20 cellular contexts compared by ENCODE assay signal in the genomic region with DNA sequence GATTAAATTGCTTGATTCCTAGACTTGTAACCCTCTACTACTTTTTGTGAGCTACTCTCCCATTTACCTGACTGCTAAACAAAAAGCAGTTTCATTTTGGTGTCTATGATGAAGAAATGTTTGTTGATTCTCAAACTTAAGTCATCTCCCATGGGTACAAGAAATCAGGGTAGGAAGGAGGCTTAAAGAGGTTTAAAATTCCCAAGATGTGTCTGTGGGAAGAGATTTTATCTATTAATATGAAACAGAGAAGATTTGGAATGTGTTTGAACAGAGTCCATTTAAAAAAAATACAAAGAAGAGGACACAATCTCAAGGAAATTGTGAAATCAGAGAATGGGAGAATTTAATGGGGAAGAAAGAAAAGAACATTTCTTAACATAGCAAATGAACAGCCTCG. TPM values are rescaled to one million over a fixed set of nuclear protein-coding genes. Genes with fewer than 3 reads are reported as not detected.
A peak's percentile ranks its signal among the peaks of the same experiment; 100 is the strongest.
DNase-seq lines count a peak whose midpoint lies in the region; ATAC-seq and TF ChIP-seq lines count a peak whose summit lies in the region.
"Had no signal": no experiment of that assay in that cellular context is flagged by ENCODE, and none has a peak within 500 bp of the region (broad histone marks: within the 10 kb centered on the region; RNA-seq: fewer than 3 reads in every experiment).

No MANE protein-coding gene starts in this region.

- H3F3A ChIP-seq in GM23338 (replicated peaks; ENCODE audit: low read depth), result no peaks in the 10 kb centered on the region

- H3K4me1 ChIP-seq in Panc1 (ENCODE audit: control insufficient read depth, insufficient read depth, low read length) (peaks cover 25% of the 10 kb centered on the region), GM23338 (ENCODE audit: insufficient read depth) (peaks cover 5% of the 10 kb centered on the region; the same call in 1 of the 2 replicates)

- H3K9me2 ChIP-seq in GM23338 (ENCODE audit: insufficient read depth), result no peaks in the 10 kb centered on the region

- CTCF ChIA-PET in Panc1 (lab: Charles Lee), result no interaction called here

- H3K4me2 ChIP-seq in GM23338, result no peak overlapping the region

- H3K4me3 ChIP-seq in Panc1 (ENCODE audit: low read depth in 2 of 2, low read length in 2 of 2) (no peak overlapping the region), fibroblast of mammary gland (ENCODE audit: control insufficient read depth, low read depth, low read length) (no peak overlapping the region), GM23338 (no peak overlapping the region)
- H3K4me3 ChIP-seq: K562 had no signal

- H3K9me3 ChIP-seq in Panc1 (ENCODE audit: control insufficient read depth, insufficient read depth, low read depth, low read length), result no peaks in the 10 kb centered on the region

- H3K9me3 Mint-ChIP-seq in GM23338, result no peaks in the 10 kb centered on the region
- H3K9me3 Mint-ChIP-seq: CD14-positive monocyte, T-cell had no signal

- TF ChIP-seq CTCF in Panc1 (IDR thresholded peaks at IDR 0.05), result no peak
- TF ChIP-seq CTCF in fibroblast of mammary gland (conservative IDR thresholded peaks at IDR 0.05; ENCODE audit: control insufficient read depth, insufficient read depth, low read depth, low read length), result no peak
- TF ChIP-seq CTCF in GM23338 (conservative IDR thresholded peaks at IDR 0.05; ENCODE audit: low read depth in 2 of 2), result no peak

- H3K36me3 Mint-ChIP-seq in GM23338 (ENCODE audit: low read depth), result no peaks in the 10 kb centered on the region
- H3K36me3 Mint-ChIP-seq: T-cell had no signal

- in situ Hi-C loops in Panc1 (cut with HindIII; ENCODE audit: low pct_unique_long_range_greater_than_20kb, low sequenced_read_pairs) (no loop called here), ACHN (cut with HindIII; ENCODE audit: low pct_ligation_motif_present, low pct_unique_long_range_greater_than_20kb, low sequenced_read_pairs) (no loop called here)

- H3K27ac Mint-ChIP-seq in GM23338, result no peak overlapping the region
- H3K27ac Mint-ChIP-seq: T-cell had no signal

- intact Hi-C loops in Panc1 (cut with micrococcal nuclease; ENCODE audit: unreplicated experiment), result no loop called here

- no peaks in the 10 kb centered on the region for H4K20me1 ChIP-seq in GM23338 (replicated peaks; ENCODE audit: insufficient read depth)

- H3K79me2 ChIP-seq in GM23338 (replicated peaks; ENCODE audit: insufficient read depth), result no peaks in the 10 kb centered on the region

- no peak for ATAC-seq in Panc1
- ATAC-seq in GM23338, result no peak
- ATAC-seq: HCT116, K562, SK-N-SH treated with all-trans-retinoic acid at 6 μM for 48 hours, T-cell had no signal

- POLR2A ChIA-PET in Panc1 (lab: Charles Lee), result no interaction called here

- peak overlapping the region; percentile 19; the same call in 1 of the 2 replicates for H3K27ac ChIP-seq in Panc1 (ENCODE audit: low read length)
- no peak overlapping the region for H3K27ac ChIP-seq in GM23338 (ENCODE audit: low read depth)

- no peak overlapping the region for H2AFZ ChIP-seq in GM23338

- no TSS peak for BruUV-seq in Panc1 (replicated peaks; lab: Mats Ljungman, UMichigan)

- H3K27me3 Mint-ChIP-seq in GM23338 (ENCODE audit: insufficient read depth, low read depth, poor library complexity), result no peaks in the 10 kb centered on the region

- H3K27me3 ChIP-seq in Panc1 (ENCODE audit: control insufficient read depth, insufficient read depth, low read length) (no peaks in the 10 kb centered on the region), GM23338 (ENCODE audit: insufficient read depth) (no peaks in the 10 kb centered on the region)

- H3K4me3 Mint-ChIP-seq in GM23338, result no peak overlapping the region
- H3K4me3 Mint-ChIP-seq: CD14-positive monocyte, T-cell had no signal

- peaks cover 26% of the 10 kb centered on the region for H3K4me1 Mint-ChIP-seq in GM23338

- H3K36me3 ChIP-seq in Panc1 (ENCODE audit: control insufficient read depth, insufficient read depth, low read length), result no peaks in the 10 kb centered on the region
- no peaks in the 10 kb centered on the region for H3K36me3 ChIP-seq in GM23338 (ENCODE audit: insufficient read depth)

- DNase-seq in GM03348 (ENCODE audit: low spot score), result peak; percentile 43
- DNase-seq in Panc1 (ENCODE audit: low read depth, low spot score), result no peak
- peak; percentile 71 for DNase-seq in fibroblast of mammary gland (ENCODE audit: low read depth)
- DNase-seq in ACHN, result no peak
- no peak for DNase-seq in AML-193 (lab: John Stamatoyannopoulos, UW)
- no peak for DNase-seq in GM23338 (ENCODE audit: low spot score)
- DNase-seq in DMS 273 (lab: John Stamatoyannopoulos, UW; ENCODE audit: unreplicated experiment), result no peak
- DNase-seq: GF-D8, MV-4-11, NCI-H1417, NCI-H187, NCI-H2107, NCI-H510A, RPMI8226, SHP77 treated with DMSO at 0.1 percent for 48 hours, T-cell had no signal

TF ChIP-seq in GM23338, 12 proteins besides CTCF, POLR2A, EP300 and RAD21:
- TF ChIP-seq EZH2phosphoT487 (IDR thresholded peaks at IDR 0.05; ENCODE audit: unreplicated experiment), result no peak

RNA-seq across cellular contexts. Expression of gene P3H2, which starts 14.8 kb away (rescaled TPM):
- total RNA-seq in Panc1 (2021; ENCODE audit: unreplicated experiment), result 82.2 TPM
- polyA plus RNA-seq in Panc1 (2012; ENCODE audit: insufficient read length), result 50.3 TPM
- 20.5 and 24.2 TPM in 2 replicates for total RNA-seq in GM23338 (2014; rRNA removed; shearing (Covaris generic))
- 7.2 and 8.2 TPM in 2 replicates for polyA plus RNA-seq in GM23338 (2016; fragmentation: Nextera tagmentation; extraction: Ambion mirVana)

Comparison
In these comparisons a context has a peak if more than half of its experiments do, and no peak if none do; other contexts are left out.
1. DNase-seq: peak in GM03348 (single experiment) and fibroblast of mammary gland (single experiment); none in Panc1 (single experiment), ACHN (single experiment), AML-193 (0 of 2), GM23338 (single experiment) and DMS 273 (single experiment).